9 cellular contexts compared by ENCODE assay signal in the genomic region with DNA sequence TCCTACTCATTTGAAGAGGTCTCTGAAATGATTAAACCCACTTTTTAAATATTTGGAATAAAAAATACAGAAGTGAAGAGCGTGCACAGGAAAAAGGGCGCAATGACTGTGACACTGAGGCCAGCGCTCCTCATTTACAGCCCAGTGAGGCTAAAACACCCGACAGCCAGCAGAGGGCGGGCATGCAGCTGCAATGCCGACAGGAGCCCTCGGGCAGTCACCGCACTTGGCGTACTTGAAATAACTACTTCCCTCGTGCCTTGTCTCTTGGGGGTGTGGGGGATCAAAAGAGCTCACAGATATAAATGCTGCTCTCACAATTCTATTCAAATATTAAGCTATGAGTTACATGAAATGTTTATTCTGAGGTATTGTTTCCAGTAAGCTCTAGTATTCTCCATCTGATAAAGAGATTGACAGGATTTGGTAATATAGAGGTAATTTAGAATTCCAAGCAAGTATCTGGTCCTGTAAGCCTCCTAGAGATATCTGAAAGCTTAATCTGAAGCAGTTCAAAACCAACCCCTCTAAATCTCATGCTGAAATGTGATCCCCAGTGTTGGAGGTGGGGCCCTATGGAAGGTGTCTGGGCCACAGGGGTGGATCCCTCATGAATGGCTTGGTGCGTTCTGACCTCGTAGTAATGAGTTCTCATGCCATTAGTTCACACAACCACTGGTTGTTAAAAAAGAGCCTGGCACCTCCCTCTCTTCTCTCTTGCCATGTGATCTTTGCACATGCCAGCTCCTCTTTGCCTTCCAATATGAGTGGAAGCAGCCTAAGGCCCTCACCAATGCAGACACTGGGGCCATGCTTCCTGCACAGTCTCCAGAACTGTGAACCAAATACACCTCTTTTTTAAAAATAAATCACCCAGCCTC.
A peak's percentile ranks its signal among the peaks of the same experiment; 100 is the strongest.
DNase-seq lines count a peak whose midpoint lies in the region; ATAC-seq, FAIRE-seq and TF ChIP-seq lines count a peak whose summit lies in the region.
"Had no signal": no experiment of that assay in that cellular context is flagged by ENCODE, and none has a peak within 500 bp of the region (broad histone marks: within the 10 kb centered on the region; RNA-seq: fewer than 3 reads in every experiment).

No MANE protein-coding gene starts in this region.

- peak; percentile 82 for FAIRE-seq in H54 (lab: Jason Lieb, UNC)

- H3K4me3 ChIP-seq in psoas muscle (no peak overlapping the region), vagina (no peak overlapping the region)

- H3K27me3 ChIP-seq in psoas muscle (ENCODE audit: insufficient read depth in 3 of 3, low read length in 2 of 3) (no peaks in the 10 kb centered on the region), vagina (no peaks in the 10 kb centered on the region)

- H3K4me1 ChIP-seq in psoas muscle (peaks cover 12% of the 10 kb centered on the region), vagina (no peaks in the 10 kb centered on the region)

- POLR2A ChIA-PET in activated naive CD8-positive, alpha-beta T cell treated with anti-CD3 and anti-CD28 coated beads, Interleukin-2, amount 10 ng/mL, durations not matched to agents 7 days and 5 days (lab: Charles Lee), result no interaction called here

- H3K27ac Mint-ChIP-seq in activated naive CD8-positive, alpha-beta T cell treated with anti-CD3 and anti-CD28 coated beads, Interleukin-2, amount 10 ng/mL, durations not matched to agents 7 days and 5 days, result no peak overlapping the region
- H3K27ac Mint-ChIP-seq: activated naive CD8-positive, alpha-beta T cell had no signal

- ATAC-seq in activated naive CD8-positive, alpha-beta T cell treated with anti-CD3 and anti-CD28 coated beads, Interleukin-2, amount 10 ng/mL, durations not matched to agents 7 days and 5 days (ENCODE audit: low read depth), result peak; percentile 94
- peak; percentile 94 to 99 (median 96) for ATAC-seq in psoas muscle

- H3K4me1 Mint-ChIP-seq in activated naive CD8-positive, alpha-beta T cell treated with anti-CD3 and anti-CD28 coated beads, Interleukin-2, amount 10 ng/mL, durations not matched to agents 7 days and 5 days, result no peaks in the 10 kb centered on the region

- DNase-seq in DMS114 treated with DMSO at 0.1 percent for 48 hours (lab: John Stamatoyannopoulos, UW; ENCODE audit: unreplicated experiment), result peak; percentile 62
- peak; percentile 41 for DNase-seq in H54 (ENCODE audit: insufficient read length, low spot score)
- DNase-seq in NCI-H1417 (lab: John Stamatoyannopoulos, UW), result peak; percentile 66 to 83 (median 78)
- peak; percentile 76 for DNase-seq in SW480 (ENCODE audit: low spot score)
- DNase-seq in activated naive CD8-positive, alpha-beta T cell treated with anti-CD3 and anti-CD28 coated beads, Interleukin-2, amount 10 ng/mL, durations not matched to agents 7 days and 5 days, result peak; percentile 81
- DNase-seq in cardiac septum (ENCODE audit: low spot score), result peak; percentile 90
- peak; percentile 84 to 92 for DNase-seq in psoas muscle
- no peak for DNase-seq in vagina (ENCODE audit: extremely low spot score in 2 of 2)

- H3K27me3 Mint-ChIP-seq in activated naive CD8-positive, alpha-beta T cell treated with anti-CD3 and anti-CD28 coated beads, Interleukin-2, amount 10 ng/mL, durations not matched to agents 7 days and 5 days, result no peaks in the 10 kb centered on the region
- H3K27me3 Mint-ChIP-seq: activated naive CD8-positive, alpha-beta T cell had no signal

- TF ChIP-seq CTCF in psoas muscle (IDR thresholded peaks at IDR 0.05) (peak; percentile 95), vagina (IDR thresholded peaks at IDR 0.05) (peak; percentile 81 to 96 (median 88))

- H3K9me3 ChIP-seq in psoas muscle (no peaks in the 10 kb centered on the region), vagina (no peaks in the 10 kb centered on the region)

- peak overlapping the region; percentile 58 for H3K27ac ChIP-seq in psoas muscle
- H3K27ac ChIP-seq in vagina, result no peak overlapping the region

- peaks cover 8 to 79% of the 10 kb centered on the region in 2 donors for H3K36me3 ChIP-seq in psoas muscle (ENCODE audit: insufficient read depth in 1 of 2, low read depth in 1 of 2)
- peaks cover 0 to 13% of the 10 kb centered on the region in 2 donors for H3K36me3 ChIP-seq in vagina

- intact Hi-C loops in cardiac septum (cut with DNase I), result loop anchor here (2.0 to 5.0 kb wide), 4 partner anchors 190 to 578 kb away; partner anchors contain the start of gene TMEM131
- intact Hi-C loops in psoas muscle (cut with DNase I), result loop anchor here (1.0 to 10.0 kb wide), 7 partner anchors 190 to 580 kb away; partner anchors contain the start of gene TMEM131 (in 1 of the 2)
- intact Hi-C loops in vagina (cut with DNase I), result loop anchor here (10.0 kb wide), 1 partner anchor 578 kb away; no protein-coding TSS in a partner anchor

- H3K36me3 Mint-ChIP-seq in activated naive CD8-positive, alpha-beta T cell treated with anti-CD3 and anti-CD28 coated beads, Interleukin-2, amount 10 ng/mL, durations not matched to agents 7 days and 5 days, result peaks cover 2% of the 10 kb centered on the region

- TF ChIP-seq POLR2A in H54 (IDR thresholded peaks at IDR 0.05; ENCODE audit: low read depth, low read length), result no peak
- no peak for TF ChIP-seq POLR2A in vagina (IDR thresholded peaks at IDR 0.05)

- H3K4me3 Mint-ChIP-seq in activated naive CD8-positive, alpha-beta T cell treated with anti-CD3 and anti-CD28 coated beads, Interleukin-2, amount 10 ng/mL, durations not matched to agents 7 days and 5 days, result no peak overlapping the region
- H3K4me3 Mint-ChIP-seq: activated naive CD8-positive, alpha-beta T cell had no signal

- WGBS in psoas muscle, 3 donors, result 13 to 24% (median 16%) methylated on average over 12 of the region's 12 CpGs

- H3K9me3 Mint-ChIP-seq in activated naive CD8-positive, alpha-beta T cell treated with anti-CD3 and anti-CD28 coated beads, Interleukin-2, amount 10 ng/mL, durations not matched to agents 7 days and 5 days, result no peaks in the 10 kb centered on the region

Comparison
In these comparisons a context has a peak if more than half of its experiments do, and no peak if none do; other contexts are left out.
1. DNase-seq: peak in DMS114 treated with DMSO at 0.1 percent for 48 hours (single experiment), H54 (single experiment), NCI-H1417 (3 of 3), SW480 (single experiment), activated naive CD8-positive, alpha-beta T cell treated with anti-CD3 and anti-CD28 coated beads, Interleukin-2, amount 10 ng/mL, durations not matched to agents 7 days and 5 days (single experiment), cardiac septum (single experiment) and psoas muscle (2 of 2); none in vagina (0 of 2).